Comparison of ENCODE assay signal across 8 cellular contexts in genomic region chr10:131901181-131901829, GRCh38. TPM values are rescaled to one million over a fixed set of nuclear protein-coding genes. Genes with fewer than 3 reads are reported as not detected.
DNase-seq lines count a peak whose midpoint lies in the region; ATAC-seq and TF ChIP-seq lines count a peak whose summit lies in the region.

No MANE protein-coding gene starts in this region.

- H3K36me3 ChIP-seq in H7 (replicated peaks; ENCODE audit: control insufficient read depth, insufficient read depth, low read length), result peaks cover 2% of the 10 kb centered on the region

- TF ChIP-seq CTCF in GM12865 (IDR thresholded peaks at IDR 0.05; ENCODE audit: insufficient read depth, low read depth, low read length, missing control alignments), result no peak
- TF ChIP-seq CTCF in LNCaP clone FGC (IDR thresholded peaks at IDR 0.05; ENCODE audit: control insufficient read depth, extremely low read depth, insufficient read depth), result no peak
- no peak for TF ChIP-seq CTCF in fibroblast of pulmonary artery (IDR thresholded peaks at IDR 0.05; ENCODE audit: low read length, missing control alignments)
- TF ChIP-seq CTCF in nephron (IDR thresholded peaks at IDR 0.05; ENCODE audit: unreplicated experiment in 3 of 3), result no peak

- peaks cover 6% of the 10 kb centered on the region for H3K36me3 Mint-ChIP-seq in activated T-cell treated with anti-CD3 and anti-CD28 coated beads, Interleukin-2, amount 50 U/mL, for 4 hours (ENCODE audit: insufficient read depth)
- H3K36me3 Mint-ChIP-seq in nephron (ENCODE audit: low read depth), result peaks cover 9% of the 10 kb centered on the region

- H3K27me3 ChIP-seq in H7 (ENCODE audit: control insufficient read depth, insufficient read depth, low read length), result peaks cover 7% of the 10 kb centered on the region; the same call in 1 of the 2 replicates

- H3K4me1 Mint-ChIP-seq in activated T-cell treated with anti-CD3 and anti-CD28 coated beads, Interleukin-2, amount 50 U/mL, for 4 hours (ENCODE audit: low read depth), result peaks cover 56% of the 10 kb centered on the region
- H3K4me1 Mint-ChIP-seq in nephron, result peaks cover 21% of the 10 kb centered on the region

- peak overlapping the region; percentile 87 for H3K4me3 Mint-ChIP-seq in activated T-cell treated with anti-CD3 and anti-CD28 coated beads, Interleukin-2, amount 50 U/mL, for 4 hours
- H3K4me3 Mint-ChIP-seq in nephron, result peak overlapping the region; percentile 85 to 97 (median 93)

- peak; percentile 68 for DNase-seq in GM12865 (ENCODE audit: low read depth)
- DNase-seq in H7, result peak; percentile 75
- DNase-seq in LNCaP clone FGC (ENCODE audit: low read depth), result no peak
- DNase-seq in activated T-cell treated with anti-CD3 and anti-CD28 coated beads, Interleukin-2, amount 50 U/mL, for 4 hours, result peak; percentile 41
- DNase-seq in fibroblast of pulmonary artery (ENCODE audit: low read depth), result peak; percentile 18
- DNase-seq in AML-193 (lab: John Stamatoyannopoulos, UW), result no peak
- DNase-seq in SK-N-DZ (ENCODE audit: low spot score), result no peak

- H3K4me3 ChIP-seq in GM12865 (ENCODE audit: low read depth, low read length), result peak overlapping the region; percentile 72
- H3K4me3 ChIP-seq in H7 (ENCODE audit: insufficient read depth, low read depth, low read length), result peak overlapping the region; percentile 85
- peak overlapping the region; percentile 80 for H3K4me3 ChIP-seq in LNCaP clone FGC (ENCODE audit: low read depth, low read length)
- peak overlapping the region; percentile 76 for H3K4me3 ChIP-seq in fibroblast of pulmonary artery (replicated peaks; ENCODE audit: low read depth, low read length)

- no peaks in the 10 kb centered on the region for H3K9me3 Mint-ChIP-seq in activated T-cell treated with anti-CD3 and anti-CD28 coated beads, Interleukin-2, amount 50 U/mL, for 4 hours
- no peaks in the 10 kb centered on the region for H3K9me3 Mint-ChIP-seq in nephron

- H3K27ac Mint-ChIP-seq in nephron, result peak overlapping the region; percentile 80 to 94 (median 94)

- H3K27me3 Mint-ChIP-seq in activated T-cell treated with anti-CD3 and anti-CD28 coated beads, Interleukin-2, amount 50 U/mL, for 4 hours (ENCODE audit: low read depth), result peaks cover 8% of the 10 kb centered on the region
- H3K27me3 Mint-ChIP-seq in nephron (ENCODE audit: low read depth), result peaks cover 36% of the 10 kb centered on the region

- peak; percentile 13 to 18 for ATAC-seq in activated T-cell treated with anti-CD3 and anti-CD28 coated beads, Interleukin-2, amount 50 U/mL, for 4 hours

RNA-seq across cellular contexts. Expression of gene PPP2R2D, which starts 0.5 kb away (rescaled TPM):
- total RNA-seq in H7 (2014; rRNA removed; shearing (Covaris generic)), result 44.8 and 47.4 TPM in 2 replicates
- total RNA-seq in activated T-cell treated with anti-CD3 and anti-CD28 coated beads, Interleukin-2, amount 50 U/mL, for 4 hours, result 10 to 100 TPM; 22.6 to 25.7 (median 24.1) TPM
- polyA plus RNA-seq in SK-N-DZ (2014; cell fraction: cytosol; rRNA removed), result 28.5 and 36.9 TPM in 2 replicates
- polyA plus RNA-seq in SK-N-DZ (2014; cell fraction: nucleus; rRNA removed), result 51.0 and 68.0 TPM in 2 replicates

Comparison
In these comparisons a context has a peak if more than half of its experiments do, and no peak if none do; other contexts are left out.
1. DNase-seq: peak in GM12865 (single experiment), H7 (single experiment), activated T-cell treated with anti-CD3 and anti-CD28 coated beads, Interleukin-2, amount 50 U/mL, for 4 hours (single experiment) and fibroblast of pulmonary artery (single experiment); none in LNCaP clone FGC (single experiment), AML-193 (0 of 2) and SK-N-DZ (single experiment).
2. Peak in every context shown above with its lines, with median percentiles within 50 percentile points of each other: H3K4me3 ChIP-seq.